Comparison of ENCODE assay signal across 13 cellular contexts in the genomic region with DNA sequence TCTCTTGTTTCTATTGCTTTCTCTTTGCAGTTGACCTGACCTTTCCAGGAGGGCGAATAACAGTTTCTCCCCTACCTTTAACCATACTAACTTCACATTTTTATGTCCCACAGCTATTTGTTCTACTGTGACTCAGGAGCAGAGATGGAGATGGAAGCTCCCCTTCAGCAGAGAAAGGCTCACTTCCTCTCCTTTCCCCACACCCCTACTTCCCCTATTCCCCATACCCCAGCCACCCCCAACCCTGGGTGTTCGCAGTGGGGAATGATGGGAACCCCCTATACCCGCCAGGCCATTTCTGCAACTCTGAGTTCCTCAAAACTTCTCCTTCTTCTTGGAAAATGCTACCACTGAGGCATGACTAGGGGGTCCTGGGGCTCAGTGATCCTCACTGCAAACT.
DNase-seq lines count a peak whose midpoint lies in the region; ATAC-seq and TF ChIP-seq lines count a peak whose summit lies in the region.
"Had no signal": no experiment of that assay in that cellular context is flagged by ENCODE, and none has a peak within 500 bp of the region (broad histone marks: within the 10 kb centered on the region; RNA-seq: fewer than 3 reads in every experiment).

No MANE protein-coding gene starts in this region.

- TF ChIP-seq CTCF in left ventricle myocardium inferior (IDR thresholded peaks at IDR 0.05; ENCODE audit: borderline replicate concordance) (no peak), RWPE1 (conservative IDR thresholded peaks at IDR 0.05; ENCODE audit: low read depth) (no peak)

- H3K4me1 Mint-ChIP-seq in memory B cell: peaks cover 19% of the 10 kb centered on the region
- peaks cover 12% of the 10 kb centered on the region for H3K4me1 Mint-ChIP-seq in activated CD4-positive, alpha-beta T cell treated with anti-CD3 and anti-CD28 coated beads, Interleukin-2, amount 10 ng/mL, durations not matched to agents 24 days and 14 days
- H3K4me1 Mint-ChIP-seq: CD4-positive, alpha-beta memory T cell had no signal

- H3K27me3 ChIP-seq in right cardiac atrium (ENCODE audit: control insufficient read depth, insufficient read depth) (no peaks in the 10 kb centered on the region), left ventricle myocardium inferior (ENCODE audit: low read depth) (peaks cover 4% of the 10 kb centered on the region)

- 89% methylated on average over 3 of the region's 3 CpGs for WGBS in right cardiac atrium

- no peak overlapping the region for H3K4me3 Mint-ChIP-seq in memory B cell
- H3K4me3 Mint-ChIP-seq in activated CD4-positive, alpha-beta T cell treated with anti-CD3 and anti-CD28 coated beads, Interleukin-2, amount 10 ng/mL, durations not matched to agents 24 days and 14 days: no peak overlapping the region
- H3K4me3 Mint-ChIP-seq: CD4-positive, alpha-beta memory T cell had no signal

- POLR2A ChIA-PET in RWPE1 (lab: Yijun Ruan, JAX; ENCODE audit: low non-redundant PET): no interaction called here

- CTCF ChIA-PET in RWPE1 (lab: Yijun Ruan, JAX): interaction anchor here (0.6 kb wide), 1 partner anchor 697 kb away, joined by 3 read pairs; no protein-coding TSS in a partner anchor

- H3K4me1 ChIP-seq in right cardiac atrium (ENCODE audit: control insufficient read depth, insufficient read depth, low read length) (peaks cover 3% of the 10 kb centered on the region), left ventricle myocardium inferior (peaks cover 20% of the 10 kb centered on the region)

- no peaks in the 10 kb centered on the region for H3K9me3 ChIP-seq in right cardiac atrium (ENCODE audit: control insufficient read depth, low read length)
- no peaks in the 10 kb centered on the region for H3K9me3 ChIP-seq in left ventricle myocardium inferior (replicated peaks)

- H3K27me3 Mint-ChIP-seq in memory B cell: peaks cover 2% of the 10 kb centered on the region
- peaks cover 11% of the 10 kb centered on the region for H3K27me3 Mint-ChIP-seq in activated CD4-positive, alpha-beta T cell treated with anti-CD3 and anti-CD28 coated beads, Interleukin-2, amount 10 ng/mL, durations not matched to agents 24 days and 14 days

- no peaks in the 10 kb centered on the region for H3K36me3 ChIP-seq in left ventricle myocardium inferior

- H3K36me3 Mint-ChIP-seq in memory B cell: no peaks in the 10 kb centered on the region
- no peaks in the 10 kb centered on the region for H3K36me3 Mint-ChIP-seq in activated CD4-positive, alpha-beta T cell treated with anti-CD3 and anti-CD28 coated beads, Interleukin-2, amount 10 ng/mL, durations not matched to agents 24 days and 14 days (ENCODE audit: low read depth)
- H3K36me3 Mint-ChIP-seq: CD4-positive, alpha-beta memory T cell had no signal

- no peaks in the 10 kb centered on the region for H3K9me3 Mint-ChIP-seq in memory B cell
- H3K9me3 Mint-ChIP-seq in activated CD4-positive, alpha-beta T cell treated with anti-CD3 and anti-CD28 coated beads, Interleukin-2, amount 10 ng/mL, durations not matched to agents 24 days and 14 days: peaks cover 4% of the 10 kb centered on the region

- H3K27ac ChIP-seq in right cardiac atrium (ENCODE audit: low read length) (no peak overlapping the region), left ventricle myocardium inferior (replicated peaks) (no peak overlapping the region), RWPE1 (no peak overlapping the region)

- peak; percentile 43 to 55 for ATAC-seq in right cardiac atrium
- ATAC-seq in memory B cell (ENCODE audit: low read depth): peak; percentile 78
- ATAC-seq in HG03045 (IDR thresholded peaks at IDR 0.05; ENCODE audit: unreplicated experiment): no peak

- H3K27ac Mint-ChIP-seq in memory B cell: no peak overlapping the region
- no peak overlapping the region for H3K27ac Mint-ChIP-seq in activated CD4-positive, alpha-beta T cell treated with anti-CD3 and anti-CD28 coated beads, Interleukin-2, amount 10 ng/mL, durations not matched to agents 24 days and 14 days
- H3K27ac Mint-ChIP-seq: CD4-positive, alpha-beta memory T cell had no signal

- intact Hi-C loops in right cardiac atrium (cut with DNase I) (no loop called here), left ventricle myocardium inferior (cut with micrococcal nuclease) (no loop called here)
- intact Hi-C loops in activated CD4-positive, alpha-beta T cell treated with anti-CD3 and anti-CD28 coated beads, Interleukin-2, amount 10 ng/mL, durations not matched to agents 24 days and 14 days (cut with micrococcal nuclease): no loop called here

- DNase-seq in right cardiac atrium: no peak
- DNase-seq in left ventricle myocardium inferior: no peak
- peak; percentile 63 for DNase-seq in SKM-1 treated with dmso at 0.1 percent for 144 hours (lab: John Stamatoyannopoulos, UW; ENCODE audit: unreplicated experiment)
- no peak for DNase-seq in memory B cell (ENCODE audit: low spot score in 2 of 2)
- no peak for DNase-seq in activated CD4-positive, alpha-beta T cell treated with anti-CD3 and anti-CD28 coated beads, Interleukin-2, amount 10 ng/mL, durations not matched to agents 24 days and 14 days
- no peak for DNase-seq in RWPE1 (ENCODE audit: low spot score)
- no peak for DNase-seq in activated CD8-positive, alpha-beta memory T cell treated with anti-CD3 and anti-CD28 coated beads for 24 hours
- DNase-seq: CD4-positive, alpha-beta memory T cell; KBM-7; NCI-H1417; NCI-H1930; NCI-H2171 had no signal

- H3K4me3 ChIP-seq in right cardiac atrium (ENCODE audit: low read length): no peak overlapping the region
- no peak overlapping the region for H3K4me3 ChIP-seq in left ventricle myocardium inferior
